8 cellular contexts compared by ENCODE assay signal in genomic region chr1:41240806-41241747, GRCh38. TPM values are rescaled to one million over a fixed set of nuclear protein-coding genes. Genes with fewer than 3 reads are reported as not detected.
DNase-seq lines count a peak whose midpoint lies in the region; ATAC-seq, FAIRE-seq and TF ChIP-seq lines count a peak whose summit lies in the region.

No MANE protein-coding gene starts in this region.

- H3K9me3 Mint-ChIP-seq in activated naive CD8-positive, alpha-beta T cell treated with anti-CD3 and anti-CD28 coated beads, Interleukin-2, amount 50 U/mL, for 24 hours = no peaks in the 10 kb centered on the region

- FAIRE-seq in D721Med (lab: Jason Lieb, UNC) = no peak

- no peak for TF ChIP-seq EP300 in SK-N-SH (IDR thresholded peaks at IDR 0.05; ENCODE audit: borderline replicate concordance in 1 of 2, low read depth in 1 of 2, low read length in 1 of 2)

- ATAC-seq in HG03460 (IDR thresholded peaks at IDR 0.05; ENCODE audit: unreplicated experiment) = peak; percentile 69
- peak; percentile 71 for ATAC-seq in activated naive CD8-positive, alpha-beta T cell treated with anti-CD3 and anti-CD28 coated beads, Interleukin-2, amount 50 U/mL, for 24 hours

- DNase-seq in GM19240 (ENCODE audit: insufficient read length, low spot score) (peak; percentile 52), SK-N-SH (peak; percentile 81), left ventricle myocardium inferior (peak; percentile 54), prostate gland (ENCODE audit: low spot score) (peak; percentile 47), D721Med (ENCODE audit: insufficient read length, low spot score) (no peak)
- peak; percentile 65 for DNase-seq in activated naive CD8-positive, alpha-beta T cell treated with anti-CD3 and anti-CD28 coated beads, Interleukin-2, amount 50 U/mL, for 24 hours

- H2AFZ ChIP-seq in SK-N-SH (ENCODE audit: low read depth) = peak overlapping the region; percentile 62

- H3K9me3 ChIP-seq in SK-N-SH (no peaks in the 10 kb centered on the region), left ventricle myocardium inferior (replicated peaks) (no peaks in the 10 kb centered on the region), prostate gland (no peaks in the 10 kb centered on the region)

- peak overlapping the region; percentile 66 to 84 for H3K4me3 ChIP-seq in SK-N-SH (ENCODE audit: low read depth in 2 of 2, low read length in 1 of 2)
- H3K4me3 ChIP-seq in left ventricle myocardium inferior = peak overlapping the region; percentile 90
- H3K4me3 ChIP-seq in prostate gland = peak overlapping the region; percentile 86 to 95

- TF ChIP-seq CTCF in C4-2B (conservative IDR thresholded peaks at IDR 0.05) (no peak), SK-N-SH (IDR thresholded peaks at IDR 0.05) (no peak), left ventricle myocardium inferior (IDR thresholded peaks at IDR 0.05; ENCODE audit: borderline replicate concordance) (no peak), prostate gland (IDR thresholded peaks at IDR 0.05) (peak in 1 of 4 experiments; percentile 6), D721Med (IDR thresholded peaks at IDR 0.05; ENCODE audit: insufficient read depth, missing control alignments) (no peak)

- peaks cover 36% of the 10 kb centered on the region for H3F3A ChIP-seq in SK-N-SH (replicated peaks; ENCODE audit: insufficient read depth)

- no peaks in the 10 kb centered on the region for H3K9me2 ChIP-seq in SK-N-SH

- H3K9ac ChIP-seq in SK-N-SH = peak overlapping the region; percentile 75

- H3K27ac Mint-ChIP-seq in activated naive CD8-positive, alpha-beta T cell treated with anti-CD3 and anti-CD28 coated beads, Interleukin-2, amount 50 U/mL, for 24 hours = peak overlapping the region; percentile 93

- TF ChIP-seq RAD21 in SK-N-SH (IDR thresholded peaks at IDR 0.05; ENCODE audit: low read length) = no peak

- H3K36me3 ChIP-seq in SK-N-SH (replicated peaks in 1 of 2; ENCODE audit: control insufficient read depth in 1 of 2, insufficient read depth in 2 of 2, low read length in 1 of 2) (peaks cover 0 to 4% of the 10 kb centered on the region in 2 experiments), left ventricle myocardium inferior (no peaks in the 10 kb centered on the region), prostate gland (no peaks in the 10 kb centered on the region)

- 24% methylated on average over 21 of the region's 57 CpGs for WGBS in SK-N-SH (ENCODE audit: low lambda C conversion rate)
- 1% methylated on average over 53 of the region's 57 CpGs for WGBS in prostate gland

- H3K4me1 ChIP-seq in SK-N-SH (ENCODE audit: control insufficient read depth in 1 of 2, insufficient read depth in 2 of 2, low read depth in 1 of 2, low read length in 1 of 2) = peaks cover 17 to 34% of the 10 kb centered on the region in 2 experiments; a peak in 3 of 4 replicates
- H3K4me1 ChIP-seq in left ventricle myocardium inferior = peaks cover 69% of the 10 kb centered on the region
- peaks cover 8% of the 10 kb centered on the region for H3K4me1 ChIP-seq in prostate gland (replicated peaks)

- H4K20me1 ChIP-seq in SK-N-SH (ENCODE audit: insufficient read depth) = peaks cover 27% of the 10 kb centered on the region

- peak overlapping the region; percentile 87 for H3K4me3 Mint-ChIP-seq in activated naive CD8-positive, alpha-beta T cell treated with anti-CD3 and anti-CD28 coated beads, Interleukin-2, amount 50 U/mL, for 24 hours

- peaks cover 33% of the 10 kb centered on the region for H3K79me2 ChIP-seq in SK-N-SH (ENCODE audit: insufficient read depth)

- peak; percentile 23 for TF ChIP-seq POLR2A in prostate gland (IDR thresholded peaks at IDR 0.05)

- intact Hi-C loops in left ventricle myocardium inferior (cut with micrococcal nuclease) (no loop called here), prostate gland (cut with DNase I) (loop anchor here (5.0 kb wide), 1 partner anchor 139 kb away; no protein-coding TSS in a partner anchor)

- peaks cover 24% of the 10 kb centered on the region for H3K4me1 Mint-ChIP-seq in activated naive CD8-positive, alpha-beta T cell treated with anti-CD3 and anti-CD28 coated beads, Interleukin-2, amount 50 U/mL, for 24 hours

- peak overlapping the region; percentile 93 for H3K27ac ChIP-seq in C4-2B
- peak overlapping the region; percentile 70 to 84 for H3K27ac ChIP-seq in SK-N-SH (ENCODE audit: low read depth in 2 of 2, low read length in 1 of 2)
- H3K27ac ChIP-seq in left ventricle myocardium inferior (replicated peaks) = peak overlapping the region; percentile 96
- peak overlapping the region; percentile 96 to 97 for H3K27ac ChIP-seq in prostate gland

- CTCF ChIA-PET in SK-N-SH (lab: Yijun Ruan, JAX) = interaction anchor here (0.7 to 1.4 kb wide), 4 partner anchors 11 to 219 kb away, joined by 3 to 4 read pairs (median 3); no protein-coding TSS in a partner anchor

- H3K36me3 Mint-ChIP-seq in activated naive CD8-positive, alpha-beta T cell treated with anti-CD3 and anti-CD28 coated beads, Interleukin-2, amount 50 U/mL, for 24 hours (ENCODE audit: low read depth) = peaks cover 3% of the 10 kb centered on the region

- H3K27me3 ChIP-seq in SK-N-SH (ENCODE audit: insufficient read depth) (no peaks in the 10 kb centered on the region), left ventricle myocardium inferior (ENCODE audit: low read depth) (no peaks in the 10 kb centered on the region), prostate gland (replicated peaks; ENCODE audit: insufficient read depth) (no peaks in the 10 kb centered on the region)

- POLR2A ChIA-PET in SK-N-SH (lab: Yijun Ruan, JAX) = no interaction called here

- H3K4me2 ChIP-seq in SK-N-SH = peak overlapping the region; percentile 80

- peaks cover 9% of the 10 kb centered on the region for H3K27me3 Mint-ChIP-seq in activated naive CD8-positive, alpha-beta T cell treated with anti-CD3 and anti-CD28 coated beads, Interleukin-2, amount 50 U/mL, for 24 hours

TF ChIP-seq in SK-N-SH, 30 proteins besides CTCF, POLR2A, EP300 and RAD21:
- TF ChIP-seq MXI1 (IDR thresholded peaks at IDR 0.05; ENCODE audit: low read depth, low read length) = peak; percentile 95
- 0 out of 2 replicates have a peak, but pooled peaks have one; percentile 3 for TF ChIP-seq TCF12 (IDR thresholded peaks at IDR 0.05)
- peak; percentile 67 for TF ChIP-seq USF1 (IDR thresholded peaks at IDR 0.05; ENCODE audit: borderline replicate concordance, low read depth)
- peak; percentile 92 for TF ChIP-seq MAX (IDR thresholded peaks at IDR 0.05; ENCODE audit: low read depth)
- peak; percentile 44; the same call in 1 of the 2 replicates for TF ChIP-seq SIN3A (IDR thresholded peaks at IDR 0.05; ENCODE audit: borderline replicate concordance, low read depth, low read length)
- TF ChIP-seq JUND (IDR thresholded peaks at IDR 0.05) = no peak
- TF ChIP-seq EZH2phosphoT487 (IDR thresholded peaks at IDR 0.05; ENCODE audit: borderline replicate concordance, low read depth) = no peak

RNA-seq across cellular contexts. Expression of gene SCMH1, which starts 1.0 kb away (rescaled TPM):
- 38.5 and 41.7 TPM in 2 replicates for polyA plus RNA-seq in SK-N-SH (2012; rRNA removed)
- 25.7 and 30.3 TPM in 2 replicates for polyA plus RNA-seq in SK-N-SH (2012; cell fraction: cytosol; rRNA removed)
- 85.8 and 122 TPM in 2 replicates for polyA plus RNA-seq in SK-N-SH (2012; cell fraction: nucleus; rRNA removed)
- total RNA-seq in left ventricle myocardium inferior = 48.1 TPM
- total RNA-seq in prostate gland = 10 to 100 TPM; 49.0 to 62.7 TPM
